18 cellular contexts compared by ENCODE assay signal in genomic region chr6:143125455-143125854, GRCh38.
DNase-seq lines count a peak whose midpoint lies in the region; ATAC-seq, FAIRE-seq and TF ChIP-seq lines count a peak whose summit lies in the region.
"Had no signal": no experiment of that assay in that cellular context is flagged by ENCODE, and none has a peak within 500 bp of the region (broad histone marks: within the 10 kb centered on the region; RNA-seq: fewer than 3 reads in every experiment).

No MANE protein-coding gene starts in this region.

- TF ChIP-seq POLR2A in gastrocnemius medialis (IDR thresholded peaks at IDR 0.05), result no peak

- H3K9me3 ChIP-seq in gastrocnemius medialis, result no peaks in the 10 kb centered on the region

- no peak for TF ChIP-seq CTCF in D721Med (IDR thresholded peaks at IDR 0.05; ENCODE audit: insufficient read depth, missing control alignments)
- no peak for TF ChIP-seq CTCF in gastrocnemius medialis (IDR thresholded peaks at IDR 0.05 in 4 of 5, conservative IDR thresholded peaks at IDR 0.05 in 1 of 5)

- no peaks in the 10 kb centered on the region for H3K4me1 ChIP-seq in gastrocnemius medialis
- H3K4me1 ChIP-seq: neural progenitor cell, upper lobe of left lung had no signal

- intact Hi-C loops in gastrocnemius medialis (cut with DNase I; ENCODE audit: low total_unique reads), result no loop called here

- H3K36me3 ChIP-seq in gastrocnemius medialis, result peaks cover 0 to 6% of the 10 kb centered on the region in 2 donors
- H3K36me3 ChIP-seq: neural progenitor cell, upper lobe of left lung had no signal

- in situ Hi-C loops in gastrocnemius medialis (cut with MboI; ENCODE audit: low sequenced_read_pairs in 4 of 4), result no loop called here

- no peak for FAIRE-seq in D721Med (lab: Jason Lieb, UNC)

- DNase-seq in EH (ENCODE audit: low read depth), result peak; percentile 68
- DNase-seq in NCI-H82 treated with DMSO at 0.1 percent for 48 hours (lab: John Stamatoyannopoulos, UW; ENCODE audit: unreplicated experiment), result peak; percentile 10
- peak; percentile 75 for DNase-seq in fibroblast of peridontal ligament (ENCODE audit: extremely low read depth)
- no peak for DNase-seq in D721Med (ENCODE audit: insufficient read length, low spot score)
- DNase-seq in gastrocnemius medialis, result no peak
- DNase-seq in iPS-NIHi11 (ENCODE audit: low spot score), result no peak
- DNase-seq in stimulated activated naive CD4-positive, alpha-beta T cell treated with Interleukin-2 at 50 U/mL for 16 hours (lab: John Stamatoyannopoulos, UW), result no peak
- DNase-seq: activated CD4-positive, alpha-beta memory T cell treated with anti-CD3 and anti-CD28 coated beads, Interleukin-2, amount 10 ng/mL, durations not matched to agents 7 days and 5 days; activated T-cell treated with anti-CD3 and anti-CD28 coated beads, Interleukin-2, amount 50 U/mL, for 24 hours; foreskin melanocyte; Karpas-422; NCI-H1105 treated with DMSO at 0.1 percent for 48 hours; NCI-H226; stimulated activated CD4-positive, alpha-beta T cell treated with anti-CD3 and anti-CD28 coated beads, Interleukin-15, amount 100 ng/mL, for 24 hours; stimulated activated naive CD8-positive, alpha-beta T cell treated with anti-CD3 and anti-CD28 coated beads, Interleukin-15, Interleukin-2, amounts not matched to agents 100 U/mL and 50 U/mL, for 24 hours; upper lobe of left lung had no signal

- H3K4me3 ChIP-seq in gastrocnemius medialis, result no peak overlapping the region
- H3K4me3 ChIP-seq: neural progenitor cell, upper lobe of left lung had no signal

- no peaks in the 10 kb centered on the region for H3K27me3 ChIP-seq in gastrocnemius medialis
- H3K27me3 ChIP-seq: neural progenitor cell, upper lobe of left lung had no signal

- no peak overlapping the region for H3K27ac ChIP-seq in gastrocnemius medialis
- H3K27ac ChIP-seq: neural progenitor cell, upper lobe of left lung had no signal

- ATAC-seq in HG02610 (IDR thresholded peaks at IDR 0.05; ENCODE audit: unreplicated experiment) (peak; percentile 75), gastrocnemius medialis (no peak)
- ATAC-seq: stimulated activated naive CD8-positive, alpha-beta T cell treated with anti-CD3 and anti-CD28 coated beads, Interleukin-15, Interleukin-2, amounts not matched to agents 100 U/mL and 50 U/mL, for 24 hours had no signal

Comparison
In these comparisons a context has a peak if more than half of its experiments do, and no peak if none do; other contexts are left out.
1. DNase-seq: peak in EH (single experiment), NCI-H82 treated with DMSO at 0.1 percent for 48 hours (single experiment) and fibroblast of peridontal ligament (single experiment); none in D721Med (single experiment), gastrocnemius medialis (0 of 2), iPS-NIHi11 (single experiment) and stimulated activated naive CD4-positive, alpha-beta T cell treated with Interleukin-2 at 50 U/mL for 16 hours (single experiment).